In the genomic region with DNA sequence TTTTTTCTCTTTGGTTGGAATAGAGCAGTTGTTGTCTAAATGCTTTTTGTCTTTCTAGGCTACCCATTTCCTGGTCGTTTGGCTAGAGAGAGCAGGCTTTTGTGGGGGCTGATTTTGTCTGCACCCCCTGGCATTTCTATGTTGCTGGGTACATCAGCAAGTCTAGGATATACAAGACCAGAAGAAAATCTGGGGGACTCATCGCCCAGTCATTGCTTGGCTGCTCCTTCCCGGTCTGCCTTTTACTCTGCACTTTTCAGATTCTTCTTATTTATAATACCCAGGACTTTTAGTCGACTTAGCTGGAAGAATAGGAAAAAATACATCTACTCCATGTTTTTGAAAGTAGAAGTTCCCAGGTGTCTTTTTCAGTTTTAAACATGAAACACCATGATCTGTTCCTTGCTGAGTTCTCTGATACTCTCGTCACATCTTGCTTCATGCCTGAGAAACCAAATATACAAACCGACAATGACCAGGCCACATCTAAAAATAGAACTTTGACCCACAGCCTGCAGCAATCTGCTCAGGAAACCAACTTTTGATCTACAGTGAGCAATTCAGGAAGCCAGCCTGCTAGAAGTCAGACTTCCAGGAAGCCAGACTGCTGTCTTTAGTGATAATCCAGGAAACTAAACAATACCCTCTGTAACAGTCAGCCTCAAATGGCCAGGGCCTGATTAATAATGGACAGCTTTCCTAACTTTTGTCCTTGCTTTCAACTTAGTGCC, we compare ENCODE assay signal across 1 cellular context.
TF ChIP-seq lines count a peak whose summit lies in the region.

No MANE protein-coding gene starts in this region.

TF ChIP-seq in HepG2, 621 proteins besides CTCF, POLR2A, EP300 and RAD21 (continued from another document):
- TF ChIP-seq ZNF335 (CRISPR knock-in tag; IDR thresholded peaks at IDR 0.05): no peak
- TF ChIP-seq KMT2A (CRISPR knock-in tag; IDR thresholded peaks at IDR 0.05): no peak
- 0 out of 2 replicates have a peak, but pooled peaks have one; percentile 29 for TF ChIP-seq ZNF232 (CRISPR knock-in tag; IDR thresholded peaks at IDR 0.05; ENCODE audit: borderline replicate concordance)
- TF ChIP-seq, protein P1, sequence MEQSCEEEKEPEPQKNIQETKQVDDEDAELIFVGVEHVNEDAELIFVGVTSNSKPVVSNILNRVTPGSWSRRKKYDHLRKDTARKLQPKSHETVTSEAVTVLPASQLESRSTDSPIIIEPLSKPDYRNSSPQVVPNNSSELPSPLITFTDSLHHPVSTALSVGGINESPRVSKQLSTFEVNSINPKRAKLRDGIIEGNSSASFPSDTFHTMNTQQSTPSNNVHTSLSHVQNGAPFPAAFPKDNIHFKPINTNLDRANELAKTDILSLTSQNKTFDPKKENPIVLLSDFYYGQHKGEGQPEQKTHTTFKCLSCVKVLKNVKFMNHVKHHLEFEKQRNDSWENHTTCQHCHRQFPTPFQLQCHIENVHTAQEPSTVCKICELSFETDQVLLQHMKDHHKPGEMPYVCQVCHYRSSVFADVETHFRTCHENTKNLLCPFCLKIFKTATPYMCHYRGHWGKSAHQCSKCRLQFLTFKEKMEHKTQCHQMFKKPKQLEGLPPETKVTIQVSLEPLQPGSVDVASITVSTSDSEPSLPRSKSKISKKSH (CRISPR knock-in tag; IDR thresholded peaks at IDR 0.05; ENCODE audit: borderline replicate concordance): no peak
- TF ChIP-seq, protein P2, sequence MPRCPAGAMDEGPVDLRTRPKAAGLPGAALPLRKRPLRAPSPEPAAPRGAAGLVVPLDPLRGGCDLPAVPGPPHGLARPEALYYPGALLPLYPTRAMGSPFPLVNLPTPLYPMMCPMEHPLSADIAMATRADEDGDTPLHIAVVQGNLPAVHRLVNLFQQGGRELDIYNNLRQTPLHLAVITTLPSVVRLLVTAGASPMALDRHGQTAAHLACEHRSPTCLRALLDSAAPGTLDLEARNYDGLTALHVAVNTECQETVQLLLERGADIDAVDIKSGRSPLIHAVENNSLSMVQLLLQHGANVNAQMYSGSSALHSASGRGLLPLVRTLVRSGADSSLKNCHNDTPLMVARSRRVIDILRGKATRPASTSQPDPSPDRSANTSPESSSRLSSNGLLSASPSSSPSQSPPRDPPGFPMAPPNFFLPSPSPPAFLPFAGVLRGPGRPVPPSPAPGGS (CRISPR knock-in tag; IDR thresholded peaks at IDR 0.05): no peak
- TF ChIP-seq ZNF24 (IDR thresholded peaks at IDR 0.05): no peak
- TF ChIP-seq ELF3 (CRISPR knock-in tag; IDR thresholded peaks at IDR 0.05): peak; percentile 57
- no peak for TF ChIP-seq ZNF660 (CRISPR knock-in tag; IDR thresholded peaks at IDR 0.05; ENCODE audit: borderline replicate concordance, low read depth)
- TF ChIP-seq, protein P3, sequence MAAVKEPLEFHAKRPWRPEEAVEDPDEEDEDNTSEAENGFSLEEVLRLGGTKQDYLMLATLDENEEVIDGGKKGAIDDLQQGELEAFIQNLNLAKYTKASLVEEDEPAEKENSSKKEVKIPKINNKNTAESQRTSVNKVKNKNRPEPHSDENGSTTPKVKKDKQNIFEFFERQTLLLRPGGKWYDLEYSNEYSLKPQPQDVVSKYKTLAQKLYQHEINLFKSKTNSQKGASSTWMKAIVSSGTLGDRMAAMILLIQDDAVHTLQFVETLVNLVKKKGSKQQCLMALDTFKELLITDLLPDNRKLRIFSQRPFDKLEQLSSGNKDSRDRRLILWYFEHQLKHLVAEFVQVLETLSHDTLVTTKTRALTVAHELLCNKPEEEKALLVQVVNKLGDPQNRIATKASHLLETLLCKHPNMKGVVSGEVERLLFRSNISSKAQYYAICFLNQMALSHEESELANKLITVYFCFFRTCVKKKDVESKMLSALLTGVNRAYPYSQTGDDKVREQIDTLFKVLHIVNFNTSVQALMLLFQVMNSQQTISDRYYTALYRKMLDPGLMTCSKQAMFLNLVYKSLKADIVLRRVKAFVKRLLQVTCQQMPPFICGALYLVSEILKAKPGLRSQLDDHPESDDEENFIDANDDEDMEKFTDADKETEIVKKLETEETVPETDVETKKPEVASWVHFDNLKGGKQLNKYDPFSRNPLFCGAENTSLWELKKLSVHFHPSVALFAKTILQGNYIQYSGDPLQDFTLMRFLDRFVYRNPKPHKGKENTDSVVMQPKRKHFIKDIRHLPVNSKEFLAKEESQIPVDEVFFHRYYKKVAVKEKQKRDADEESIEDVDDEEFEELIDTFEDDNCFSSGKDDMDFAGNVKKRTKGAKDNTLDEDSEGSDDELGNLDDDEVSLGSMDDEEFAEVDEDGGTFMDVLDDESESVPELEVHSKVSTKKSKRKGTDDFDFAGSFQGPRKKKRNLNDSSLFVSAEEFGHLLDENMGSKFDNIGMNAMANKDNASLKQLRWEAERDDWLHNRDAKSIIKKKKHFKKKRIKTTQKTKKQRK (IDR thresholded peaks at IDR 0.05; ENCODE audit: low read length): no peak
- peak; percentile 40; the same call in 1 of the 2 replicates for TF ChIP-seq PPARG (CRISPR knock-in tag; conservative IDR thresholded peaks at IDR 0.05)
- TF ChIP-seq GABPB1 (CRISPR knock-in tag; IDR thresholded peaks at IDR 0.05): no peak; the same call in 1 of the 2 replicates
- 0 out of 2 replicates have a peak, but pooled peaks have one; percentile 28 for TF ChIP-seq SOX13 (IDR thresholded peaks at IDR 0.05)
- peak in 1 of 2 experiments; percentile 74; a peak in 2 of 4 replicates for TF ChIP-seq SOX13 (CRISPR knock-in tag; conservative IDR thresholded peaks at IDR 0.05 in 1 of 2, IDR thresholded peaks at IDR 0.05 in 1 of 2)
- TF ChIP-seq ZNF547 (CRISPR knock-in tag; IDR thresholded peaks at IDR 0.05): no peak
- TF ChIP-seq ELF1 (CRISPR knock-in tag; IDR thresholded peaks at IDR 0.05): peak; percentile 51
- TF ChIP-seq, protein P4, sequence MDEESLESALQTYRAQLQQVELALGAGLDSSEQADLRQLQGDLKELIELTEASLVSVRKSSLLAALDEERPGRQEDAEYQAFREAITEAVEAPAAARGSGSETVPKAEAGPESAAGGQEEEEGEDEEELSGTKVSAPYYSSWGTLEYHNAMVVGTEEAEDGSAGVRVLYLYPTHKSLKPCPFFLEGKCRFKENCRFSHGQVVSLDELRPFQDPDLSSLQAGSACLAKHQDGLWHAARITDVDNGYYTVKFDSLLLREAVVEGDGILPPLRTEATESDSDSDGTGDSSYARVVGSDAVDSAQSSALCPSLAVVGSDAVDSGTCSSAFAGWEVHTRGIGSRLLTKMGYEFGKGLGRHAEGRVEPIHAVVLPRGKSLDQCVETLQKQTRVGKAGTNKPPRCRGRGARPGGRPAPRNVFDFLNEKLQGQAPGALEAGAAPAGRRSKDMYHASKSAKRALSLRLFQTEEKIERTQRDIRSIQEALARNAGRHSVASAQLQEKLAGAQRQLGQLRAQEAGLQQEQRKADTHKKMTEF (CRISPR knock-in tag; IDR thresholded peaks at IDR 0.05): peak; percentile 44; the same call in 1 of the 2 replicates
- TF ChIP-seq GFI1 (CRISPR knock-in tag; IDR thresholded peaks at IDR 0.05; ENCODE audit: borderline replicate concordance): peak; percentile 44; the same call in 1 of the 2 replicates
- no peak for TF ChIP-seq ZNF354B (CRISPR knock-in tag; IDR thresholded peaks at IDR 0.05)
- TF ChIP-seq, protein P5, sequence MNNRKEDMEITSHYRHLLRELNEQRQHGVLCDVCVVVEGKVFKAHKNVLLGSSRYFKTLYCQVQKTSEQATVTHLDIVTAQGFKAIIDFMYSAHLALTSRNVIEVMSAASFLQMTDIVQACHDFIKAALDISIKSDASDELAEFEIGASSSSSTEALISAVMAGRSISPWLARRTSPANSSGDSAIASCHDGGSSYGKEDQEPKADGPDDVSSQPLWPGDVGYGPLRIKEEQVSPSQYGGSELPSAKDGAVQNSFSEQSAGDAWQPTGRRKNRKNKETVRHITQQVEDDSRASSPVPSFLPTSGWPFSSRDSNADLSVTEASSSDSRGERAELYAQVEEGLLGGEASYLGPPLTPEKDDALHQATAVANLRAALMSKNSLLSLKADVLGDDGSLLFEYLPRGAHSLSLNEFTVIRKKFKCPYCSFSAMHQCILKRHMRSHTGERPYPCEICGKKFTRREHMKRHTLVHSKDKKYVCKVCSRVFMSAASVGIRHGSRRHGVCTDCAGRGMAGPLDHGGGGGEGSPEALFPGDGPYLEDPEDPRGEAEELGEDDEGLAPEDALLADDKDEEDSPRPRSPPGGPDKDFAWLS (CRISPR knock-in tag; IDR thresholded peaks at IDR 0.05; ENCODE audit: borderline replicate concordance): no peak
- TF ChIP-seq FOSL1 (CRISPR knock-in tag; IDR thresholded peaks at IDR 0.05; ENCODE audit: borderline replicate concordance): no peak
- no peak for TF ChIP-seq MYC (CRISPR knock-in tag; IDR thresholded peaks at IDR 0.05; ENCODE audit: borderline replicate concordance)
- TF ChIP-seq ZBTB1 (CRISPR knock-in tag; IDR thresholded peaks at IDR 0.05; ENCODE audit: borderline replicate concordance): no peak
- TF ChIP-seq, protein P6, sequence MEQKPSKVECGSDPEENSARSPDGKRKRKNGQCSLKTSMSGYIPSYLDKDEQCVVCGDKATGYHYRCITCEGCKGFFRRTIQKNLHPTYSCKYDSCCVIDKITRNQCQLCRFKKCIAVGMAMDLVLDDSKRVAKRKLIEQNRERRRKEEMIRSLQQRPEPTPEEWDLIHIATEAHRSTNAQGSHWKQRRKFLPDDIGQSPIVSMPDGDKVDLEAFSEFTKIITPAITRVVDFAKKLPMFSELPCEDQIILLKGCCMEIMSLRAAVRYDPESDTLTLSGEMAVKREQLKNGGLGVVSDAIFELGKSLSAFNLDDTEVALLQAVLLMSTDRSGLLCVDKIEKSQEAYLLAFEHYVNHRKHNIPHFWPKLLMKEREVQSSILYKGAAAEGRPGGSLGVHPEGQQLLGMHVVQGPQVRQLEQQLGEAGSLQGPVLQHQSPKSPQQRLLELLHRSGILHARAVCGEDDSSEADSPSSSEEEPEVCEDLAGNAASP (CRISPR knock-in tag; IDR thresholded peaks at IDR 0.05; ENCODE audit: borderline replicate concordance): peak; percentile 31; the same call in 1 of the 2 replicates
- TF ChIP-seq THAP11 (CRISPR knock-in tag; IDR thresholded peaks at IDR 0.05): no peak
- TF ChIP-seq GATAD2A (CRISPR knock-in tag; IDR thresholded peaks at IDR 0.05): peak; percentile 59
- no peak for TF ChIP-seq NONO (IDR thresholded peaks at IDR 0.05)
- no peak for TF ChIP-seq NONO (CRISPR knock-in tag; conservative IDR thresholded peaks at IDR 0.05)
- TF ChIP-seq, protein P7, sequence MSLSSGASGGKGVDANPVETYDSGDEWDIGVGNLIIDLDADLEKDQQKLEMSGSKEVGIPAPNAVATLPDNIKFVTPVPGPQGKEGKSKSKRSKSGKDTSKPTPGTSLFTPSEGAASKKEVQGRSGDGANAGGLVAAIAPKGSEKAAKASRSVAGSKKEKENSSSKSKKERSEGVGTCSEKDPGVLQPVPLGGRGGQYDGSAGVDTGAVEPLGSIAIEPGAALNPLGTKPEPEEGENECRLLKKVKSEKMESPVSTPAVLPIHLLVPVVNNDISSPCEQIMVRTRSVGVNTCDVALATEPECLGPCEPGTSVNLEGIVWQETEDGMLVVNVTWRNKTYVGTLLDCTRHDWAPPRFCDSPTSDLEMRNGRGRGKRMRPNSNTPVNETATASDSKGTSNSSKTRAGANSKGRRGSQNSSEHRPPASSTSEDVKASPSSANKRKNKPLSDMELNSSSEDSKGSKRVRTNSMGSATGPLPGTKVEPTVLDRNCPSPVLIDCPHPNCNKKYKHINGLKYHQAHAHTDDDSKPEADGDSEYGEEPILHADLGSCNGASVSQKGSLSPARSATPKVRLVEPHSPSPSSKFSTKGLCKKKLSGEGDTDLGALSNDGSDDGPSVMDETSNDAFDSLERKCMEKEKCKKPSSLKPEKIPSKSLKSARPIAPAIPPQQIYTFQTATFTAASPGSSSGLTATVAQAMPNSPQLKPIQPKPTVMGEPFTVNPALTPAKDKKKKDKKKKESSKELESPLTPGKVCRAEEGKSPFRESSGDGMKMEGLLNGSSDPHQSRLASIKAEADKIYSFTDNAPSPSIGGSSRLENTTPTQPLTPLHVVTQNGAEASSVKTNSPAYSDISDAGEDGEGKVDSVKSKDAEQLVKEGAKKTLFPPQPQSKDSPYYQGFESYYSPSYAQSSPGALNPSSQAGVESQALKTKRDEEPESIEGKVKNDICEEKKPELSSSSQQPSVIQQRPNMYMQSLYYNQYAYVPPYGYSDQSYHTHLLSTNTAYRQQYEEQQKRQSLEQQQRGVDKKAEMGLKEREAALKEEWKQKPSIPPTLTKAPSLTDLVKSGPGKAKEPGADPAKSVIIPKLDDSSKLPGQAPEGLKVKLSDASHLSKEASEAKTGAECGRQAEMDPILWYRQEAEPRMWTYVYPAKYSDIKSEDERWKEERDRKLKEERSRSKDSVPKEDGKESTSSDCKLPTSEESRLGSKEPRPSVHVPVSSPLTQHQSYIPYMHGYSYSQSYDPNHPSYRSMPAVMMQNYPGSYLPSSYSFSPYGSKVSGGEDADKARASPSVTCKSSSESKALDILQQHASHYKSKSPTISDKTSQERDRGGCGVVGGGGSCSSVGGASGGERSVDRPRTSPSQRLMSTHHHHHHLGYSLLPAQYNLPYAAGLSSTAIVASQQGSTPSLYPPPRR (CRISPR knock-in tag; IDR thresholded peaks at IDR 0.05; ENCODE audit: borderline replicate concordance): no peak
- TF ChIP-seq MTA3 (CRISPR knock-in tag; IDR thresholded peaks at IDR 0.05): no peak
- TF ChIP-seq ISX (CRISPR knock-in tag; conservative IDR thresholded peaks at IDR 0.05): no peak
- no peak for TF ChIP-seq ZNF607 (CRISPR knock-in tag; IDR thresholded peaks at IDR 0.05; ENCODE audit: borderline replicate concordance)
- TF ChIP-seq, protein P8, sequence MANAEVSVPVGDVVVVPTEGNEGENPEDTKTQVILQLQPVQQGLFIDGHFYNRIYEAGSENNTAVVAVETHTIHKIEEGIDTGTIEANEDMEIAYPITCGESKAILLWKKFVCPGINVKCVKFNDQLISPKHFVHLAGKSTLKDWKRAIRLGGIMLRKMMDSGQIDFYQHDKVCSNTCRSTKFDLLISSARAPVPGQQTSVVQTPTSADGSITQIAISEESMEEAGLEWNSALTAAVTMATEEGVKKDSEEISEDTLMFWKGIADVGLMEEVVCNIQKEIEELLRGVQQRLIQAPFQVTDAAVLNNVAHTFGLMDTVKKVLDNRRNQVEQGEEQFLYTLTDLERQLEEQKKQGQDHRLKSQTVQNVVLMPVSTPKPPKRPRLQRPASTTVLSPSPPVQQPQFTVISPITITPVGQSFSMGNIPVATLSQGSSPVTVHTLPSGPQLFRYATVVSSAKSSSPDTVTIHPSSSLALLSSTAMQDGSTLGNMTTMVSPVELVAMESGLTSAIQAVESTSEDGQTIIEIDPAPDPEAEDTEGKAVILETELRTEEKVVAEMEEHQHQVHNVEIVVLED (CRISPR knock-in tag; IDR thresholded peaks at IDR 0.05; ENCODE audit: borderline replicate concordance): no peak
- TF ChIP-seq, protein P9, sequence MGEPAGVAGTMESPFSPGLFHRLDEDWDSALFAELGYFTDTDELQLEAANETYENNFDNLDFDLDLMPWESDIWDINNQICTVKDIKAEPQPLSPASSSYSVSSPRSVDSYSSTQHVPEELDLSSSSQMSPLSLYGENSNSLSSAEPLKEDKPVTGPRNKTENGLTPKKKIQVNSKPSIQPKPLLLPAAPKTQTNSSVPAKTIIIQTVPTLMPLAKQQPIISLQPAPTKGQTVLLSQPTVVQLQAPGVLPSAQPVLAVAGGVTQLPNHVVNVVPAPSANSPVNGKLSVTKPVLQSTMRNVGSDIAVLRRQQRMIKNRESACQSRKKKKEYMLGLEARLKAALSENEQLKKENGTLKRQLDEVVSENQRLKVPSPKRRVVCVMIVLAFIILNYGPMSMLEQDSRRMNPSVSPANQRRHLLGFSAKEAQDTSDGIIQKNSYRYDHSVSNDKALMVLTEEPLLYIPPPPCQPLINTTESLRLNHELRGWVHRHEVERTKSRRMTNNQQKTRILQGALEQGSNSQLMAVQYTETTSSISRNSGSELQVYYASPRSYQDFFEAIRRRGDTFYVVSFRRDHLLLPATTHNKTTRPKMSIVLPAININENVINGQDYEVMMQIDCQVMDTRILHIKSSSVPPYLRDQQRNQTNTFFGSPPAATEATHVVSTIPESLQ (CRISPR knock-in tag; conservative IDR thresholded peaks at IDR 0.05): no peak
- TF ChIP-seq ZNF567 (CRISPR knock-in tag; IDR thresholded peaks at IDR 0.05; ENCODE audit: borderline replicate concordance): no peak
- no peak for TF ChIP-seq ZNF34 (CRISPR knock-in tag; IDR thresholded peaks at IDR 0.05; ENCODE audit: borderline replicate concordance)
- no peak for TF ChIP-seq ZNF598 (CRISPR knock-in tag; IDR thresholded peaks at IDR 0.05; ENCODE audit: borderline replicate concordance)
- peak; percentile 49 for TF ChIP-seq FOSL2 (CRISPR knock-in tag; IDR thresholded peaks at IDR 0.05)
